Comparison of ENCODE assay signal across 8 cellular contexts in the genomic region with DNA sequence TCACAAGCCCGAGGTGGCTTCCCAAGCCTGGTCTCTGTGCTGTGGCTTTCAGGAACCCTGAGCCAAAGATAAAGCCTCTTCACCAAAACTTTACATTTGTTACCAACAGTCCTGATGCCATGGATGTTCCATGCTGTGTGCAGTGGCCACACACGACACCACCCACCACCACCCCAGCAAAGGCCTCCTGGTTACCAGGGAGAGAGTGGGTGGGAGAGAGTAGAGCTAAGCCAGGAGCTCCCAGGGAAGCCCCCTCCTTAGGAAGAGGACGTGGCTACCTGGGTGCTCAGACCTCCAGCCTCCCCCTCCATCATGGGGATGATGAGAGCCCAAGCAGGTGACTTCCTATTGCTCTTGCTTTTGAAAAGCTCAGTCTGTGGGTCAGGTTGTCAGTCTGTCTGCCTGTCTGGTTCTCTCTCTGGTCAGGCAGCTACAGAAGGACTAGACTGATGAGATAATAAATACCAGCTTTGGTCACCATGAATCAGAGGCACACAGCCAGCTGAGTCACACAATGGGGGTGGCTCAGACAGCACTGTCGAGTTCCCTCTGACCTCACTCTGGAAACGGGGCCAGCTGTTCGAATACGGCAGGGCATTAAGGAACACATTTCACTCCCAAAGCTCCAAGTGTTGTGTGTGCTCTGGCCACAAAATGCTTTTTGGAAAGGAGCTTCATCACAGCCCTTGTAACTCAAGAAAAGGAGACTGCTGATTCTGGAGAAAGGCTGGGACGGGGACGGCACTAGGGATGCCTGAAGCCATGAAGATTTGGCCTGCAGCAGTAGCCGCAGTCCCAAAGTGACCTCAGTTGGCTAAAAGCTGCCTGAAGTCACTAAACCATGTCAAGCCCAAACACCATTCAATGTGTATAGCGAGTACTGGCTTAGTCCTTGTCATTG.
DNase-seq lines count a peak whose midpoint lies in the region; ATAC-seq and TF ChIP-seq lines count a peak whose summit lies in the region.

No MANE protein-coding gene starts in this region.

- peak overlapping the region in 3 of 5 donors; percentile 3 to 57 (median 34) for H3K27ac ChIP-seq in stomach
- H3K27ac ChIP-seq in naive thymus-derived CD4-positive, alpha-beta T cell (ENCODE audit: low read depth, low read length) = no peak overlapping the region

- CTCF ChIA-PET in naive thymus-derived CD4-positive, alpha-beta T cell (lab: Charles Lee) = no interaction called here

- in situ Hi-C loops in astrocyte of the spinal cord (cut with HindIII; ENCODE audit: low sequenced_read_pairs) = no loop called here

- H3K36me3 ChIP-seq in stomach (no peaks in the 10 kb centered on the region), H7 (replicated peaks; ENCODE audit: control insufficient read depth, insufficient read depth, low read length) (no peaks in the 10 kb centered on the region)
- no peaks in the 10 kb centered on the region for H3K36me3 ChIP-seq in naive thymus-derived CD4-positive, alpha-beta T cell (ENCODE audit: control insufficient read depth in 2 of 3, insufficient read depth in 3 of 3, low read length in 3 of 3)

- peaks cover 5% of the 10 kb centered on the region; the same call in 1 of the 2 replicates for H3K27me3 Mint-ChIP-seq in HFFc6 (ENCODE audit: insufficient read depth)
- H3K27me3 Mint-ChIP-seq in naive thymus-derived CD4-positive, alpha-beta T cell = peaks cover 0 to 17% (median 7%) of the 10 kb centered on the region in 5 donors

- H3K27ac Mint-ChIP-seq in HFFc6 = peak overlapping the region; percentile 98
- H3K27ac Mint-ChIP-seq in naive thymus-derived CD4-positive, alpha-beta T cell = no peak overlapping the region

- no peaks in the 10 kb centered on the region for H3K36me3 Mint-ChIP-seq in HFFc6 (ENCODE audit: low read depth)
- H3K36me3 Mint-ChIP-seq in naive thymus-derived CD4-positive, alpha-beta T cell = peaks cover 0 to 4% (median 0%) of the 10 kb centered on the region in 5 donors

- WGBS in stomach, 5 donors = 54 to 70% (median 68%) methylated on average over 11 of the region's 11 CpGs

- peaks cover 0 to 4% (median 0%) of the 10 kb centered on the region in 4 donors for H3K9me3 ChIP-seq in stomach
- no peaks in the 10 kb centered on the region for H3K9me3 ChIP-seq in naive thymus-derived CD4-positive, alpha-beta T cell (ENCODE audit: control insufficient read depth in 2 of 3, low read length in 3 of 3)

- intact Hi-C loops in stomach (cut with DNase I; ENCODE audit: low total_unique reads) = no loop called here
- intact Hi-C loops in naive thymus-derived CD4-positive, alpha-beta T cell (cut with micrococcal nuclease) = no loop called here

- peaks cover 71% of the 10 kb centered on the region for H3K4me1 Mint-ChIP-seq in HFFc6 (ENCODE audit: low read depth)
- H3K4me1 Mint-ChIP-seq in naive thymus-derived CD4-positive, alpha-beta T cell = no peaks in the 10 kb centered on the region

- no peaks in the 10 kb centered on the region for H3K9me3 Mint-ChIP-seq in HFFc6
- peaks cover 0 to 4% (median 0%) of the 10 kb centered on the region in 11 donors for H3K9me3 Mint-ChIP-seq in naive thymus-derived CD4-positive, alpha-beta T cell

- H3K4me3 Mint-ChIP-seq in HFFc6 = peak overlapping the region; percentile 72
- no peak overlapping the region for H3K4me3 Mint-ChIP-seq in naive thymus-derived CD4-positive, alpha-beta T cell

- POLR2A ChIA-PET in naive thymus-derived CD4-positive, alpha-beta T cell (lab: Charles Lee) = no interaction called here

- TF ChIP-seq EP300 in stomach (IDR thresholded peaks at IDR 0.05) = no peak

- H3K4me3 ChIP-seq in astrocyte of the spinal cord (ENCODE audit: low read depth, low read length) = no peak overlapping the region
- H3K4me3 ChIP-seq in stomach = no peak overlapping the region
- H3K4me3 ChIP-seq in naive thymus-derived CD4-positive, alpha-beta T cell (ENCODE audit: low read length) = no peak overlapping the region
- no peak overlapping the region for H3K4me3 ChIP-seq in H7 (ENCODE audit: insufficient read depth, low read depth, low read length)

- no peak for TF ChIP-seq CTCF in HFFc6 (IDR thresholded peaks at IDR 0.05)
- no peak for TF ChIP-seq CTCF in astrocyte of the spinal cord (IDR thresholded peaks at IDR 0.05; ENCODE audit: low read depth, low read length)
- TF ChIP-seq CTCF in stomach (IDR thresholded peaks at IDR 0.05) = no peak

- TF ChIP-seq POLR2A in stomach (IDR thresholded peaks at IDR 0.05) = no peak

- peaks cover 0 to 10% (median 0%) of the 10 kb centered on the region in 4 donors for H3K4me1 ChIP-seq in stomach
- H3K4me1 ChIP-seq in naive thymus-derived CD4-positive, alpha-beta T cell (ENCODE audit: control insufficient read depth in 2 of 2, insufficient read depth in 2 of 2, low read length in 2 of 2) = no peaks in the 10 kb centered on the region

- H3K27me3 ChIP-seq in stomach (peaks cover 0 to 18% (median 0%) of the 10 kb centered on the region in 3 donors), H7 (ENCODE audit: control insufficient read depth, insufficient read depth, low read length) (no peaks in the 10 kb centered on the region)
- no peaks in the 10 kb centered on the region for H3K27me3 ChIP-seq in naive thymus-derived CD4-positive, alpha-beta T cell (ENCODE audit: control insufficient read depth in 2 of 2, insufficient read depth in 2 of 2, low read length in 2 of 2)

- no peak for ATAC-seq in HG02678 (IDR thresholded peaks at IDR 0.05; ENCODE audit: unreplicated experiment)
- ATAC-seq in GM19023 (IDR thresholded peaks at IDR 0.05; ENCODE audit: unreplicated experiment) = no peak
- no peak for ATAC-seq in naive thymus-derived CD4-positive, alpha-beta T cell

- DNase-seq in HFFc6 = peak; percentile 96
- DNase-seq in astrocyte of the spinal cord (ENCODE audit: low read depth, low spot score) = peak; percentile 98
- peak; percentile 52 to 76 for DNase-seq in hippocampal formation (lab: John Stamatoyannopoulos, UW)
- DNase-seq in stomach = peak; percentile 51
- no peak for DNase-seq in naive thymus-derived CD4-positive, alpha-beta T cell
- no peak for DNase-seq in H7

Comparison
In these comparisons a context has a peak if more than half of its experiments do, and no peak if none do; other contexts are left out.
1. DNase-seq: peak in HFFc6 (single experiment), astrocyte of the spinal cord (single experiment), hippocampal formation (2 of 2) and stomach (single experiment); none in naive thymus-derived CD4-positive, alpha-beta T cell (0 of 9) and H7 (single experiment).